In the genomic region with DNA sequence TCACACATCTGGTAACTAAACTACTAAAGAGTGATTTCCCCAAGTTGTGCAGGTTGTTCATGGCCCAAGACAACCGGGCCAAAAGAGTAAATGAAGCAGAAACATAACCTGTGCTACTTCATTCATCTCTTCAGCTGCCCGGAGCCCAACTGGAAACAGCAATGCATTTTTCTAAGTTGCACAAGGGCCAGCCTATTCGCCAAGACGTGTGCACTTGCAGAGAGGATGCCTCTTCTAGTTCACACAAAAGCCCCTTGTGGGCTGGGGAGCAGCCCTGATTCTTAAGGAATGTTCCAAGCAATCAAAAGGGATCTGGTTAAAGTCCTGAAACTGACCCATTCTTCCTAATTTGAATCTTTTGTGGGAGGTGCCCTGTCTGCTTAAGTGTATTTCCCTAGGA, we compare ENCODE assay signal across 20 cellular contexts.
"Had no signal": no experiment of that assay in that cellular context is flagged by ENCODE, and none has a peak within 500 bp of the region (broad histone marks: within the 10 kb centered on the region; RNA-seq: fewer than 3 reads in every experiment).

No MANE protein-coding gene starts in this region.

- H3K4me3 Mint-ChIP-seq: naive thymus-derived CD4-positive, alpha-beta T cell; stimulated activated naive B cell treated with anti-CD40 and anti-IgM and Interleukin-4, amounts not matched to agents 10 μg/mL and 1 μg/mL and 100 μg/mL, for 72 hours; stimulated activated naive CD8-positive, alpha-beta T cell treated with anti-CD3 and anti-CD28 coated beads, Interleukin-15, amount 100 ng/mL, for 72 hours had no signal

- H3K36me3 ChIP-seq: esophagus squamous epithelium, pancreas, prostate gland, right lobe of liver, tibial nerve, upper lobe of right lung, vagina had no signal

- H3K9me3 Mint-ChIP-seq: stimulated activated naive B cell treated with anti-CD40 and anti-IgM and Interleukin-4, amounts not matched to agents 10 μg/mL and 1 μg/mL and 100 μg/mL, for 72 hours; stimulated activated naive CD8-positive, alpha-beta T cell treated with anti-CD3 and anti-CD28 coated beads, Interleukin-15, amount 100 ng/mL, for 72 hours had no signal

- H3K27ac ChIP-seq: epithelial cell of prostate, esophagus squamous epithelium, pancreas, prostate gland, right lobe of liver, testis, tibial nerve, upper lobe of right lung, vagina had no signal

- H3K9me3 ChIP-seq: esophagus squamous epithelium, pancreas, prostate gland, right lobe of liver, testis, tibial nerve, upper lobe of right lung, vagina had no signal

- H3K27ac Mint-ChIP-seq: naive thymus-derived CD4-positive, alpha-beta T cell; stimulated activated naive B cell treated with anti-CD40 and anti-IgM and Interleukin-4, amounts not matched to agents 10 μg/mL and 1 μg/mL and 100 μg/mL, for 72 hours had no signal

- H3K27me3 ChIP-seq: esophagus squamous epithelium, pancreas, right lobe of liver, testis, tibial nerve, upper lobe of right lung, vagina had no signal

- H3K4me1 Mint-ChIP-seq: stimulated activated naive B cell treated with anti-CD40 and anti-IgM and Interleukin-4, amounts not matched to agents 10 μg/mL and 1 μg/mL and 100 μg/mL, for 72 hours had no signal

- H3K36me3 Mint-ChIP-seq: stimulated activated naive B cell treated with anti-CD40 and anti-IgM and Interleukin-4, amounts not matched to agents 10 μg/mL and 1 μg/mL and 100 μg/mL, for 72 hours had no signal

- H3K4me3 ChIP-seq: esophagus squamous epithelium, pancreas, prostate gland, right lobe of liver, testis, tibial nerve, upper lobe of right lung, vagina had no signal

- DNase-seq: effector memory CD4-positive, alpha-beta T cell; esophagus squamous epithelium; foreskin fibroblast; hippocampal formation; kidney glomerular epithelial cell; naive thymus-derived CD4-positive, alpha-beta T cell; occipital lobe; pancreas; retina; right lobe of liver; stimulated activated CD4-positive, alpha-beta T cell treated with anti-CD3 and anti-CD28 coated beads, Interleukin-2, amount 100 ng/mL, for 24 hours; stimulated activated CD4-positive, alpha-beta T cell treated with anti-CD3 and anti-CD28 coated beads, Interleukin-4, amount 100 ng/mL, for 4 hours; stimulated activated naive B cell treated with anti-CD40 and anti-IgM and Interleukin-4, amounts not matched to agents 10 μg/mL and 1 μg/mL and 100 μg/mL, for 72 hours; stimulated activated naive CD8-positive, alpha-beta T cell treated with anti-CD3 and anti-CD28 coated beads, Interleukin-15, amount 100 ng/mL, for 72 hours; testis; upper lobe of right lung had no signal

- ATAC-seq: naive thymus-derived CD4-positive, alpha-beta T cell; pancreas; right lobe of liver; stimulated activated naive B cell treated with anti-CD40 and anti-IgM and Interleukin-4, amounts not matched to agents 10 μg/mL and 1 μg/mL and 100 μg/mL, for 72 hours; stimulated activated naive CD8-positive, alpha-beta T cell treated with anti-CD3 and anti-CD28 coated beads, Interleukin-15, amount 100 ng/mL, for 72 hours; upper lobe of right lung had no signal

- H3K4me1 ChIP-seq: esophagus squamous epithelium, pancreas, prostate gland, right lobe of liver, testis, tibial nerve, upper lobe of right lung, vagina had no signal
